8 cellular contexts compared by ENCODE assay signal in the genomic region with DNA sequence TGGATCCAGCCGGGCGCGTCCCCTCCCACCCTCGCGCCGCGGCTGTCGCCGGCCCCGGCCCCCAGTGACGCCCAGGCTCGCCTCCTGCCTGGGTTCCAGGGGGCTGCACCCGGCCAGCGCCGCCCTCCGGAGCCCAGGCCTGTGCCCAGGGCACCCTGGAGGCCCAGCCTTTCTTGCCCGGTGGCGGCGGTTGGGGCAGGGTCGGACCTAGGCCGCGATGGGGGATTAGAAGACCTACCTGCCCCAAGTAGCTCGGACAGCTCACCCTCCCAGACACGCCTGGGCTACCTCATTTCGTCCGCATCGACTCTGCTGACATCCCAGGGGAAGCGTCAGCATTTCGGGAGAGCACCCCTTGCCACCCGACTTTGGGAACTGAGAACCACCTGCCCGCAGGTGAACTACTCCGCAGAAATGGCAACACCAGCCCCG. TPM values are rescaled to one million over a fixed set of nuclear protein-coding genes. Genes with fewer than 3 reads are reported as not detected.
A peak's percentile ranks its signal among the peaks of the same experiment; 100 is the strongest.
DNase-seq lines count a peak whose midpoint lies in the region; ATAC-seq, FAIRE-seq and TF ChIP-seq lines count a peak whose summit lies in the region.

No MANE protein-coding gene starts in this region.

- FAIRE-seq in endothelial cell of umbilical vein (lab: Jason Lieb, UNC): no peak
- FAIRE-seq in RCC 7860 (lab: Jason Lieb, UNC): no peak

- no peaks in the 10 kb centered on the region for H4K20me1 ChIP-seq in endothelial cell of umbilical vein (replicated peaks; ENCODE audit: control insufficient read depth, extremely low read depth, insufficient read depth, low read length)

- no peak for DNase-seq in CD4-positive, alpha-beta memory T cell
- DNase-seq in Peyer's patch (no peak), endothelial cell of umbilical vein (ENCODE audit: low read depth, low spot score) (no peak), osteocyte (ENCODE audit: extremely low spot score, unreplicated experiment) (no peak), RPMI8226 (no peak), RCC 7860 (ENCODE audit: low spot score) (no peak)

- no peaks in the 10 kb centered on the region for H3K9me1 ChIP-seq in endothelial cell of umbilical vein (replicated peaks; ENCODE audit: control insufficient read depth, extremely low read depth, insufficient read depth, low read length)

- peak overlapping the region; percentile 91 to 98 (median 95) for H3K27ac Mint-ChIP-seq in CD4-positive, alpha-beta memory T cell
- H3K27ac Mint-ChIP-seq in osteocyte (ENCODE audit: unreplicated experiment): no peak overlapping the region

- H3K9me3 Mint-ChIP-seq in CD4-positive, alpha-beta memory T cell: peaks cover 0 to 15% (median 4%) of the 10 kb centered on the region in 8 donors
- no peaks in the 10 kb centered on the region for H3K9me3 Mint-ChIP-seq in osteocyte (ENCODE audit: unreplicated experiment)

- peak overlapping the region; percentile 81 to 91 (median 86) for H3K4me3 Mint-ChIP-seq in CD4-positive, alpha-beta memory T cell
- H3K4me3 Mint-ChIP-seq in osteocyte (ENCODE audit: unreplicated experiment): peak overlapping the region; percentile 66

- ATAC-seq in GM19035 (IDR thresholded peaks at IDR 0.05; ENCODE audit: unreplicated experiment): no peak
- ATAC-seq in HG02642 (IDR thresholded peaks at IDR 0.05; ENCODE audit: poor library complexity, unreplicated experiment): no peak

- H3K9me3 ChIP-seq in CD4-positive, alpha-beta memory T cell (ENCODE audit: control insufficient read depth in 1 of 2, low read length in 2 of 2): no peaks in the 10 kb centered on the region
- H3K9me3 ChIP-seq in Peyer's patch (no peaks in the 10 kb centered on the region), endothelial cell of umbilical vein (replicated peaks; ENCODE audit: control insufficient read depth, insufficient read depth, low read length) (no peaks in the 10 kb centered on the region)

- peaks cover 14% of the 10 kb centered on the region for H3K36me3 ChIP-seq in CD4-positive, alpha-beta memory T cell (ENCODE audit: insufficient read depth, low read length)
- H3K36me3 ChIP-seq in Peyer's patch (no peaks in the 10 kb centered on the region), endothelial cell of umbilical vein (ENCODE audit: control insufficient read depth in 2 of 2, extremely low read depth in 1 of 2, insufficient read depth in 2 of 2, low read length in 2 of 2) (no peaks in the 10 kb centered on the region)

- no peaks in the 10 kb centered on the region for H3K27me3 ChIP-seq in CD4-positive, alpha-beta memory T cell (ENCODE audit: insufficient read depth, low read length)
- no peaks in the 10 kb centered on the region for H3K27me3 ChIP-seq in Peyer's patch
- H3K27me3 ChIP-seq in endothelial cell of umbilical vein (ENCODE audit: control insufficient read depth in 2 of 2, insufficient read depth in 2 of 2, low read length in 2 of 2): no peaks in the 10 kb centered on the region

- CTCF ChIA-PET in CD4-positive, alpha-beta memory T cell (lab: Charles Lee; ENCODE audit: partially characterized antibody): interaction anchor here (0.8 to 7.8 kb wide), 17 partner anchors 9 to 522 kb away, joined by 3 to 163 read pairs (median 4); no protein-coding TSS in a partner anchor
- CTCF ChIA-PET in endothelial cell of umbilical vein (lab: Charles Lee): interaction anchor here (0.8 to 4.8 kb wide), 19 partner anchors 48 to 620 kb away, joined by 3 to 81 read pairs (median 3); no protein-coding TSS in a partner anchor

- peaks cover 28 to 58% (median 34%) of the 10 kb centered on the region in 4 donors for H3K4me1 Mint-ChIP-seq in CD4-positive, alpha-beta memory T cell
- peaks cover 42% of the 10 kb centered on the region for H3K4me1 Mint-ChIP-seq in osteocyte (ENCODE audit: unreplicated experiment)

- no peak overlapping the region for H3K4me2 ChIP-seq in endothelial cell of umbilical vein (ENCODE audit: insufficient read depth, low read length)

- H3K4me1 ChIP-seq in CD4-positive, alpha-beta memory T cell (ENCODE audit: insufficient read depth, low read length): peaks cover 34% of the 10 kb centered on the region
- H3K4me1 ChIP-seq in Peyer's patch (peaks cover 0 to 19% (median 5%) of the 10 kb centered on the region in 4 donors), endothelial cell of umbilical vein (ENCODE audit: control insufficient read depth, extremely low read depth, insufficient read depth, low read length) (peaks cover 16% of the 10 kb centered on the region)

- TF ChIP-seq CTCF in Peyer's patch (IDR thresholded peaks at IDR 0.05) (no peak), endothelial cell of umbilical vein (IDR thresholded peaks at IDR 0.05; ENCODE audit: extremely low read depth in 1 of 2, insufficient read depth in 1 of 2, low read depth in 1 of 2, low read length in 2 of 2) (no peak), osteocyte (IDR thresholded peaks at IDR 0.05) (no peak)

- peak overlapping the region; percentile 60 for H2AFZ ChIP-seq in endothelial cell of umbilical vein (ENCODE audit: low read depth, low read length)

- intact Hi-C loops in CD4-positive, alpha-beta memory T cell (cut with micrococcal nuclease): no loop called here
- intact Hi-C loops in endothelial cell of umbilical vein (cut with micrococcal nuclease): loop anchor here (2.0 kb wide), 2 partner anchors 295 to 643 kb away; a partner anchor contains a TSS

- dilution Hi-C loops in endothelial cell of umbilical vein (cut with MboI; ENCODE audit: extremely low pct_ligation_motif_present, low sequenced_read_pairs): no loop called here

- peak overlapping the region; percentile 52 for H3K9ac ChIP-seq in endothelial cell of umbilical vein (replicated peaks; ENCODE audit: extremely low read depth, insufficient read depth, low read length)

- H3K4me3 ChIP-seq in CD4-positive, alpha-beta memory T cell (ENCODE audit: low read length in 2 of 2): peak overlapping the region in 1 of 2 donors; percentile 41
- H3K4me3 ChIP-seq in Peyer's patch: peak overlapping the region; percentile 69 to 90 (median 76)
- H3K4me3 ChIP-seq in endothelial cell of umbilical vein (replicated peaks in 1 of 3; ENCODE audit: insufficient read depth in 1 of 3, low read depth in 1 of 3, low read length in 3 of 3): peak overlapping the region in 1 of 3 experiments; percentile 32

- H3K27me3 Mint-ChIP-seq in CD4-positive, alpha-beta memory T cell: no peaks in the 10 kb centered on the region
- H3K27me3 Mint-ChIP-seq in osteocyte (ENCODE audit: unreplicated experiment): no peaks in the 10 kb centered on the region

- peaks cover 35 to 41% of the 10 kb centered on the region in 2 donors for H3K36me3 Mint-ChIP-seq in CD4-positive, alpha-beta memory T cell
- no peaks in the 10 kb centered on the region for H3K36me3 Mint-ChIP-seq in osteocyte (ENCODE audit: unreplicated experiment)

- no TSS peak for BruUV-seq in endothelial cell of umbilical vein (replicated peaks; lab: Mats Ljungman, UMichigan)

- TF ChIP-seq POLR2A in Peyer's patch (IDR thresholded peaks at IDR 0.05) (no peak), endothelial cell of umbilical vein (IDR thresholded peaks at IDR 0.05; ENCODE audit: low read depth, low read length) (no peak)

- peak overlapping the region; percentile 77 for H3K27ac ChIP-seq in CD4-positive, alpha-beta memory T cell (ENCODE audit: low read depth, low read length)
- peak overlapping the region; percentile 72 to 94 (median 88) for H3K27ac ChIP-seq in Peyer's patch
- no peak overlapping the region for H3K27ac ChIP-seq in endothelial cell of umbilical vein (ENCODE audit: insufficient read depth, low read depth, low read length)

- no peaks in the 10 kb centered on the region for H3K79me2 ChIP-seq in endothelial cell of umbilical vein (ENCODE audit: control insufficient read depth, insufficient read depth, low read length)

- POLR2A ChIA-PET in CD4-positive, alpha-beta memory T cell (lab: Charles Lee; ENCODE audit: partially characterized antibody): interaction anchor here (0.8 to 15.2 kb wide), 32 partner anchors 9 to 508 kb away, joined by 3 to 859 read pairs (median 5); no protein-coding TSS in a partner anchor
- POLR2A ChIA-PET in endothelial cell of umbilical vein (lab: Charles Lee): no interaction called here

TF ChIP-seq in endothelial cell of umbilical vein, 7 proteins besides CTCF, POLR2A, EP300 and RAD21:
- TF ChIP-seq JUN (IDR thresholded peaks at IDR 0.05; ENCODE audit: borderline replicate concordance, insufficient read depth, insufficient read length, low read depth): no peak
- TF ChIP-seq MYC (IDR thresholded peaks at IDR 0.05; ENCODE audit: low read depth, low read length): no peak
- TF ChIP-seq EZH2 (IDR thresholded peaks at IDR 0.05; ENCODE audit: borderline replicate concordance, low read depth, low read length, severe bottlenecking): no peak
- TF ChIP-seq POLR2AphosphoS5 (IDR thresholded peaks at IDR 0.05; ENCODE audit: insufficient read depth, low read depth, low read length): no peak
- TF ChIP-seq, protein P1, sequence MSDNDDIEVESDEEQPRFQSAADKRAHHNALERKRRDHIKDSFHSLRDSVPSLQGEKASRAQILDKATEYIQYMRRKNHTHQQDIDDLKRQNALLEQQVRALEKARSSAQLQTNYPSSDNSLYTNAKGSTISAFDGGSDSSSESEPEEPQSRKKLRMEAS (IDR thresholded peaks at IDR 0.05; ENCODE audit: insufficient read depth, insufficient read length): no peak
- TF ChIP-seq GATA2 (IDR thresholded peaks at IDR 0.05; ENCODE audit: insufficient read depth, insufficient read length, low read depth, low read length): no peak
- no peak for TF ChIP-seq FOS (IDR thresholded peaks at IDR 0.05; ENCODE audit: borderline replicate concordance, insufficient read depth, low read length)

RNA-seq across cellular contexts. Expression of a gene that starts 0.7 kb away (rescaled TPM):
- 100 to 1,000 TPM; 225 to 239 TPM for total RNA-seq in CD4-positive, alpha-beta memory T cell
- 100 to 1,000 TPM; 136 to 149 TPM for polyA plus RNA-seq in CD4-positive, alpha-beta memory T cell
- total RNA-seq in Peyer's patch (10 to 100 TPM in 1 of 4 donors, 1 to 10 TPM in 3; 4.5 to 23.9 (median 5.9) TPM), endothelial cell of umbilical vein (8.3 and 10.5 TPM in 2 replicates), osteocyte (35.1 and 37.1 TPM in 2 replicates)
- 4.7 and 5.5 TPM in 2 replicates for polyA plus RNA-seq in endothelial cell of umbilical vein
- polyA plus RNA-seq in endothelial cell of umbilical vein (2011; cell fraction: cytosol; rRNA removed): 3.9 and 4.9 TPM in 2 replicates
- 4.9 and 5.7 TPM in 2 replicates for polyA plus RNA-seq in endothelial cell of umbilical vein (2011; cell fraction: nucleus; rRNA removed)
- polyA plus RNA-seq in endothelial cell of umbilical vein (2012): 10.0 and 11.3 TPM in 2 replicates
- polyA minus RNA-seq in endothelial cell of umbilical vein: 6.0 and 6.1 TPM in 2 replicates
- not detected for polyA minus RNA-seq in endothelial cell of umbilical vein (2011; cell fraction: cytosol; rRNA and poly(A)+ RNA removed)
- polyA minus RNA-seq in endothelial cell of umbilical vein (2011; cell fraction: nucleus; rRNA and poly(A)+ RNA removed): 5.5 and 6.3 TPM in 2 replicates
